ENCODE assay signal across 8 cellular contexts in the genomic region with DNA sequence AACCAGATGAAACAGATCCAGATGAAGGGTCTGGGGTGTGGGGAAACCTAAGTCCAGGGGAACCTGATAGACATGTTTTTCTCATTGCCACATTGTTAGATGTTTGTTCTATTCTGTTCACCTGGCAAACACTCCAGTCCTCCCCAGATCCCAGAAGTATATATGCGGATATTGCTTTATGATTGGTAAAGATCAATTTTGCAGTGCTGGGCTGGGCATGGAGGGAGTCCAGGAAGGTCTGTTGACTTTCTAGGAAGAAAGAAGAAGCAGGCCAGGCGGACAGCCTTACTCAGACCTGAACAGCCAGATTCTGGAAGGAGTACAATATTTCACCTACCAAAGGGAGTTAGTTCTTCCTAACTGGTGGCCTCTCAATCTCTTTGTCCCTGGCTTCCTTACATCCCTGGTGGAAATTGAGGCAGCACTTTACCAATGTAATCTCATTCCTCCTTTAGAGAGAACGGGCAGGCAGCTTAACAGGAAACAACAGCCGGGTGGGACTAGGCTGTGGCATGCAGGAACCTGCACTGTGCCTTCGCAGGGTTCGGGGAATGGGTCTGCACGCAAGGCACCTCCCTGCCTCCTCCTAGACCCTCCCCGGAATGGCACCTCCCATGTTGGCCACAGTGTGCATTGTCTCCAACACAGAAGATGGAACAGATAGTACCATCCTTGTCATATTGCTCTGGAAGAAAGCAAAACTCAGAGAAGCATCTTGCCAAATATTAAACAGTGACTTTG. TPM values are rescaled to one million over a fixed set of nuclear protein-coding genes. Genes with fewer than 3 reads are reported as not detected.
DNase-seq lines count a peak whose midpoint lies in the region; ATAC-seq and TF ChIP-seq lines count a peak whose summit lies in the region.

No MANE protein-coding gene starts in this region.

- H3K23ac ChIP-seq in trophoblast cell (ENCODE audit: low read length) = no peak overlapping the region

- H2BK120ac ChIP-seq in trophoblast cell (ENCODE audit: insufficient read depth, low read length, poor library complexity) = no peak overlapping the region

- DNase-seq in activated CD8-positive, alpha-beta memory T cell treated with anti-CD3 and anti-CD28 coated beads, Interleukin-2, amount 50 U/mL, for 4 hours = peak; percentile 42
- DNase-seq in left cardiac atrium (peak; percentile 61), PC-3 (no peak), trophoblast cell (no peak)
- peak; percentile 24 to 25 for DNase-seq in stimulated activated CD8-positive, alpha-beta memory T cell treated with anti-CD3 and anti-CD28 coated beads, Interleukin-7, amount 100 ng/mL, for 4 hours (ENCODE audit: low read depth in 2 of 2)

- H3K9me2 ChIP-seq in PC-3 (replicated peaks; ENCODE audit: low read length) = no peaks in the 10 kb centered on the region

- H2AK5ac ChIP-seq in trophoblast cell (ENCODE audit: low read length) = no peak overlapping the region

- H3K4me2 ChIP-seq in PC-3 (ENCODE audit: low read length) = no peak overlapping the region
- no peak overlapping the region for H3K4me2 ChIP-seq in trophoblast cell (ENCODE audit: low read length)

- POLR2A ChIA-PET in PC-3 (lab: Charles Lee; ENCODE audit: unreplicated experiment) = no interaction called here

- H2BK12ac ChIP-seq in trophoblast cell (ENCODE audit: low read length) = no peak overlapping the region

- TF ChIP-seq CTCF in PC-3 (conservative IDR thresholded peaks at IDR 0.05; ENCODE audit: low read depth, low read length) = no peak

- H3K79me1 ChIP-seq in trophoblast cell (ENCODE audit: low read length) = no peaks in the 10 kb centered on the region

- H3K18ac ChIP-seq in trophoblast cell (ENCODE audit: low read length) = no peak overlapping the region

- H3K14ac ChIP-seq in trophoblast cell (ENCODE audit: low read length) = no peak overlapping the region

- no peak overlapping the region for H4K91ac ChIP-seq in trophoblast cell (ENCODE audit: low read depth, low read length)

- intact Hi-C loops in left cardiac atrium (cut with DNase I) = loop anchor here in 1 of 2 donors (5.0 kb wide), 1 partner anchor 106 kb away; a partner anchor contains a TSS
- intact Hi-C loops in PC-3 (cut with micrococcal nuclease) = no loop called here

- H3K9ac ChIP-seq in PC-3 (ENCODE audit: low read length) = no peak overlapping the region
- no peak overlapping the region for H3K9ac ChIP-seq in trophoblast cell (ENCODE audit: low read length)

- H4K20me1 ChIP-seq in PC-3 (ENCODE audit: low read length) = no peaks in the 10 kb centered on the region

- H3K4ac ChIP-seq in trophoblast cell (ENCODE audit: low read depth, low read length) = no peak overlapping the region

- ATAC-seq in GM21619 (IDR thresholded peaks at IDR 0.05; ENCODE audit: unreplicated experiment) (peak; percentile 45), left cardiac atrium (peak; percentile 24 to 78), PC-3 (no peak), HG02840 (IDR thresholded peaks at IDR 0.05; ENCODE audit: low FRiP score, unreplicated experiment) (no peak), GM18519 (IDR thresholded peaks at IDR 0.05; ENCODE audit: low FRiP score, unreplicated experiment) (no peak)

- no peaks in the 10 kb centered on the region for H3K4me1 ChIP-seq in PC-3 (ENCODE audit: insufficient read depth, low read length)
- H3K4me1 ChIP-seq in trophoblast cell (ENCODE audit: control insufficient read depth in 1 of 2, insufficient read depth in 2 of 2, low read length in 2 of 2) = no peaks in the 10 kb centered on the region

- H4K12ac ChIP-seq in trophoblast cell (ENCODE audit: low read depth, low read length) = no peak overlapping the region

- H3K79me2 ChIP-seq in PC-3 (ENCODE audit: low read length) (no peaks in the 10 kb centered on the region), trophoblast cell (ENCODE audit: control insufficient read depth, insufficient read depth, low read length, poor library complexity) (no peaks in the 10 kb centered on the region)

- H3K27me3 ChIP-seq in PC-3 (ENCODE audit: low read length) (peaks cover 5% of the 10 kb centered on the region; the same call in 1 of the 2 replicates), trophoblast cell (ENCODE audit: insufficient read depth, low read length) (no peaks in the 10 kb centered on the region)

- no peaks in the 10 kb centered on the region for H3F3A ChIP-seq in PC-3 (ENCODE audit: low read length, unreplicated experiment)

- H3K27ac ChIP-seq in PC-3 (ENCODE audit: low read length) (no peak overlapping the region), trophoblast cell (ENCODE audit: low read depth, low read length) (no peak overlapping the region)

- WGBS in trophoblast cell (ENCODE audit: extremely low coverage, insufficient coverage, insufficient read length) = no CpG with 5 or more reads among the region's 8 CpGs

- H3K4me3 ChIP-seq in PC-3 (ENCODE audit: low read length) (no peak overlapping the region), trophoblast cell (ENCODE audit: low read depth, low read length) (no peak overlapping the region)

- H2AFZ ChIP-seq in PC-3 (ENCODE audit: low read length) (no peak overlapping the region), trophoblast cell (ENCODE audit: insufficient read depth, low read length, poor library complexity) (no peak overlapping the region)

- no peaks in the 10 kb centered on the region for H3K9me3 ChIP-seq in PC-3 (ENCODE audit: low read length)
- H3K9me3 ChIP-seq in trophoblast cell (ENCODE audit: insufficient read depth, low read depth, low read length) = peaks cover 3% of the 10 kb centered on the region

- H2BK5ac ChIP-seq in trophoblast cell (ENCODE audit: low read depth, low read length, poor library complexity) = no peak overlapping the region

- H4K8ac ChIP-seq in trophoblast cell (ENCODE audit: low read depth, low read length) = no peak overlapping the region

- no TSS peak for BruUV-seq in PC-3 (replicated peaks; lab: Mats Ljungman, UMichigan)

- CTCF ChIA-PET in PC-3 (lab: Charles Lee) = no interaction called here

- H3K36me3 ChIP-seq in PC-3 (ENCODE audit: low read depth, low read length) (no peaks in the 10 kb centered on the region), trophoblast cell (ENCODE audit: control insufficient read depth in 1 of 2, insufficient read depth in 2 of 2, low read length in 2 of 2) (no peaks in the 10 kb centered on the region)

RNA-seq across cellular contexts. Expression of a gene that starts 0.9 kb away (rescaled TPM):
- total RNA-seq in left cardiac atrium (10 to 100 TPM; 35.4 to 36.8 TPM), PC-3 (2014; rRNA removed) (1.2 TPM in 1 of 2 replicates, not detected in the other)
- not detected in 2 replicates for polyA plus RNA-seq in trophoblast cell (2013)

RNA-seq across cellular contexts. Expression of a gene that starts 54.3 kb away (rescaled TPM):
- 1 to 10 TPM; 7.0 to 9.2 TPM for total RNA-seq in left cardiac atrium
- total RNA-seq in PC-3 (2014; rRNA removed) = not detected in 2 replicates
- not detected in 2 replicates for polyA plus RNA-seq in trophoblast cell (2013)

Comparison
In these comparisons a context has a peak if more than half of its experiments do, and no peak if none do; other contexts are left out.
1. ATAC-seq: peak in GM21619 (single experiment) and left cardiac atrium (2 of 2); none in PC-3 (single experiment), HG02840 (single experiment) and GM18519 (single experiment).
2. DNase-seq: peak in activated CD8-positive, alpha-beta memory T cell treated with anti-CD3 and anti-CD28 coated beads, Interleukin-2, amount 50 U/mL, for 4 hours (single experiment), left cardiac atrium (single experiment) and stimulated activated CD8-positive, alpha-beta memory T cell treated with anti-CD3 and anti-CD28 coated beads, Interleukin-7, amount 100 ng/mL, for 4 hours (2 of 2); none in PC-3 (single experiment) and trophoblast cell (0 of 2).
3. RNA of a gene that starts 0.9 kb away (total RNA-seq): 35.4 to 36.8 TPM in left cardiac atrium; 1.2 TPM in PC-3; every median in the first group is over 10 times any median in the second.